25 cellular contexts compared by ENCODE assay signal in genomic region chr12:65596514-65597010, GRCh38.
DNase-seq lines count a peak whose midpoint lies in the region; ATAC-seq and TF ChIP-seq lines count a peak whose summit lies in the region.
"Had no signal": no experiment of that assay in that cellular context is flagged by ENCODE, and none has a peak within 500 bp of the region (broad histone marks: within the 10 kb centered on the region; RNA-seq: fewer than 3 reads in every experiment).

No MANE protein-coding gene starts in this region.

- 61 to 64% methylated on average over 3 of the region's 3 CpGs for WGBS in GM23248 (ENCODE audit: low coverage in 1 of 2, low lambda C conversion rate in 2 of 2, missing lambda C conversion rate in 2 of 2), 2 experiments
- WGBS in mammary epithelial cell (ENCODE audit: low coverage, missing lambda C conversion rate) = 4% methylated on average over 3 of the region's 3 CpGs
- 71 to 75% methylated on average over 2 to 3 of the region's 3 CpGs for WGBS in transverse colon (ENCODE audit: low coverage in 1 of 2), 2 donors

- H3K9me3 ChIP-seq in GM23248 (ENCODE audit: low read depth) (no peaks in the 10 kb centered on the region), mammary epithelial cell (replicated peaks; ENCODE audit: insufficient read depth, low read length) (no peaks in the 10 kb centered on the region), transverse colon (no peaks in the 10 kb centered on the region)
- H3K9me3 ChIP-seq: esophagus muscularis mucosa, MG63, spleen had no signal

- BruUV-seq in mammary epithelial cell (replicated peaks; lab: Mats Ljungman, UMichigan) = no TSS peak

- peak; percentile 35 for ATAC-seq in left colon
- ATAC-seq in Right ventricle myocardium inferior = no peak
- no peak for ATAC-seq in HG03135 (IDR thresholded peaks at IDR 0.05; ENCODE audit: unreplicated experiment)
- ATAC-seq: activated CD4-positive, alpha-beta T cell treated with anti-CD3 and anti-CD28 coated beads for 36 hours; T-cell had no signal

- H3K27me3 ChIP-seq in GM23248 (replicated peaks; ENCODE audit: insufficient read depth) = no peaks in the 10 kb centered on the region
- H3K27me3 ChIP-seq in mammary epithelial cell (ENCODE audit: insufficient read depth, low read length) = no peaks in the 10 kb centered on the region
- peaks cover 53% of the 10 kb centered on the region for H3K27me3 ChIP-seq in transverse colon
- H3K27me3 ChIP-seq: MG63 had no signal

- no peak for TF ChIP-seq POLR2A in transverse colon (IDR thresholded peaks at IDR 0.05)

- H3K4me3 ChIP-seq in GM23248 (no peak overlapping the region), mammary epithelial cell (replicated peaks in 1 of 3; ENCODE audit: insufficient read depth in 1 of 3, low read depth in 2 of 3, low read length in 3 of 3) (no peak overlapping the region), transverse colon (no peak overlapping the region)
- H3K4me3 ChIP-seq: esophagus muscularis mucosa, MG63, spleen had no signal

- H3K9me2 ChIP-seq in GM23248 (ENCODE audit: insufficient read depth) = peaks cover 6% of the 10 kb centered on the region; the same call in 1 of the 2 replicates

- no peak for TF ChIP-seq CTCF in mammary epithelial cell (conservative IDR thresholded peaks at IDR 0.05 in 1 of 2, IDR thresholded peaks at IDR 0.05 in 1 of 2; ENCODE audit: extremely low read depth in 1 of 2, insufficient read depth in 1 of 2, low read depth in 1 of 2, low read length in 2 of 2)
- no peak for TF ChIP-seq CTCF in transverse colon (IDR thresholded peaks at IDR 0.05)

- H3K27ac ChIP-seq in GM23248 = no peak overlapping the region
- H3K27ac ChIP-seq in mammary epithelial cell (ENCODE audit: insufficient read depth, low read depth, low read length) = peak overlapping the region; percentile 90
- H3K27ac ChIP-seq in transverse colon = no peak overlapping the region
- no peak overlapping the region for H3K27ac ChIP-seq in caudate nucleus (ENCODE audit: low read depth, low read length)
- H3K27ac ChIP-seq: esophagus muscularis mucosa, spleen had no signal

- H3K4me2 ChIP-seq in GM23248 (ENCODE audit: unreplicated experiment) (no peak overlapping the region), mammary epithelial cell (ENCODE audit: insufficient read depth, low read depth, low read length) (peak overlapping the region; percentile 30)

- DNase-seq in GM23248 (peak; percentile 39), HT1080 (ENCODE audit: low read depth) (peak; percentile 80), mammary epithelial cell (peak; percentile 99), left colon (no peak), transverse colon (no peak), caudate nucleus (lab: John Stamatoyannopoulos, UW) (no peak), Right ventricle myocardium inferior (ENCODE audit: missing footprints) (no peak)
- DNase-seq: activated CD4-positive, alpha-beta T cell treated with anti-CD3 and anti-CD28 coated beads for 36 hours; activated CD8-positive, alpha-beta memory T cell treated with anti-CD3 and anti-CD28 coated beads for 24 hours; activated naive CD4-positive, alpha-beta T cell; activated T-cell treated with anti-CD3 and anti-CD28 coated beads, Interleukin-2, amount 50 U/mL, for 24 hours; CD8-positive, alpha-beta memory T cell; effector CD8-positive, alpha-beta T cell; kidney glomerular epithelial cell; MG63; naive B cell; NCI-H2171 treated with DMSO at 0.1 percent for 48 hours; NCI-H526 treated with DMSO at 0.1 percent for 48 hours; SHP77 treated with DMSO at 0.1 percent for 48 hours; spleen; stimulated activated CD4-positive, alpha-beta T cell treated with anti-CD3 and anti-CD28 coated beads, Interleukin-4, amount 100 ng/mL, for 24 hours; stimulated activated naive CD4-positive, alpha-beta T cell treated with Interleukin-2 at 50 U/mL for 16 hours; T-cell had no signal

- in situ Hi-C loops in GM23248 (cut with MboI) = no loop called here
- in situ Hi-C loops in mammary epithelial cell (cut with MboI; ENCODE audit: low sequenced_read_pairs in 2 of 2) = loop anchor here in 1 of 2 donors (25.0 kb wide), 1 partner anchor 241 kb away; no protein-coding TSS in a partner anchor
- in situ Hi-C loops in transverse colon (cut with MboI; ENCODE audit: low pct_ligation_motif_present in 1 of 4, low pct_unique_long_range_greater_than_20kb in 1 of 4, low sequenced_read_pairs in 3 of 4) = loop anchor here in 1 of 4 donors (25.0 kb wide), 1 partner anchor 391 kb away; no protein-coding TSS in a partner anchor

- intact Hi-C loops in mammary epithelial cell (cut with micrococcal nuclease) (no loop called here), left colon (cut with DNase I, micrococcal nuclease) (no loop called here), transverse colon (cut with DNase I; ENCODE audit: low total_unique reads) (no loop called here), Right ventricle myocardium inferior (cut with DNase I) (no loop called here)

- H3K4me1 ChIP-seq in GM23248 (ENCODE audit: insufficient read depth) (peaks cover 8% of the 10 kb centered on the region), mammary epithelial cell (ENCODE audit: insufficient read depth, low read length) (peaks cover 27% of the 10 kb centered on the region), transverse colon (peaks cover 3 to 10% (median 5%) of the 10 kb centered on the region in 4 donors)
- H3K4me1 ChIP-seq: esophagus muscularis mucosa, spleen had no signal

- H3F3A ChIP-seq in GM23248 (ENCODE audit: insufficient read depth) = peaks cover 4% of the 10 kb centered on the region

- H4K20me1 ChIP-seq in GM23248 (ENCODE audit: insufficient read depth) = no peaks in the 10 kb centered on the region
- H4K20me1 ChIP-seq in mammary epithelial cell (ENCODE audit: insufficient read depth, low read length) = no peaks in the 10 kb centered on the region

- dilution Hi-C loops in mammary epithelial cell (cut with HindIII; ENCODE audit: low sequenced_read_pairs) = loop anchor here (10.0 kb wide), 1 partner anchor 78 kb away; no protein-coding TSS in a partner anchor

- H2AFZ ChIP-seq in GM23248 (no peak overlapping the region), mammary epithelial cell (ENCODE audit: low read depth, low read length) (peak overlapping the region; percentile 36)

- no peaks in the 10 kb centered on the region for H3K79me2 ChIP-seq in GM23248 (ENCODE audit: insufficient read depth)
- no peaks in the 10 kb centered on the region for H3K79me2 ChIP-seq in mammary epithelial cell (ENCODE audit: insufficient read depth, low read length)

- CTCF ChIA-PET in mammary epithelial cell (lab: Charles Lee; ENCODE audit: low non-redundant PET) = no interaction called here

- no peaks in the 10 kb centered on the region for H3K36me3 ChIP-seq in GM23248 (ENCODE audit: low read depth)
- no peaks in the 10 kb centered on the region for H3K36me3 ChIP-seq in mammary epithelial cell (ENCODE audit: insufficient read depth, low read length)
- no peaks in the 10 kb centered on the region for H3K36me3 ChIP-seq in transverse colon
- H3K36me3 ChIP-seq: esophagus muscularis mucosa, MG63, spleen had no signal

- no peak for TF ChIP-seq EP300 in transverse colon (IDR thresholded peaks at IDR 0.05; ENCODE audit: low read depth)

- H3K9ac ChIP-seq in GM23248 (no peak overlapping the region), mammary epithelial cell (ENCODE audit: insufficient read depth, low read length) (peak overlapping the region; percentile 25)

Comparison
In these comparisons a context has a peak if more than half of its experiments do, and no peak if none do; other contexts are left out.
1. DNase-seq: peak in GM23248 (single experiment), HT1080 (single experiment) and mammary epithelial cell (single experiment); none in left colon (0 of 2), transverse colon (single experiment), caudate nucleus (0 of 61) and Right ventricle myocardium inferior (single experiment).